Comparison of ENCODE assay signal across 2 cellular contexts in genomic region chr2:231336700-231337099, GRCh38.
TF ChIP-seq lines count a peak whose summit lies in the region.

No MANE protein-coding gene starts in this region.

TF ChIP-seq in A549, 52 proteins besides CTCF, POLR2A, EP300 and RAD21 (continued from another document):
- no peak for TF ChIP-seq REST (IDR thresholded peaks at IDR 0.05)
- no peak for TF ChIP-seq CHD2 (IDR thresholded peaks at IDR 0.05; ENCODE audit: low read length, partially characterized antibody)
- no peak for TF ChIP-seq HOXA7 (CRISPR knock-in tag; IDR thresholded peaks at IDR 0.05)
- TF ChIP-seq MAFK (IDR thresholded peaks at IDR 0.05; ENCODE audit: partially characterized antibody) = no peak
- no peak for TF ChIP-seq PBX3 (IDR thresholded peaks at IDR 0.05)
- no peak for TF ChIP-seq HOXB13 (CRISPR knock-in tag; IDR thresholded peaks at IDR 0.05; ENCODE audit: low read depth)
- TF ChIP-seq TP53 (CRISPR knock-in tag; IDR thresholded peaks at IDR 0.05) = no peak
- no peak for TF ChIP-seq JUN (IDR thresholded peaks at IDR 0.05)
TF ChIP-seq in A549: peak in this region for 0.

TF ChIP-seq in GM23338, 12 proteins besides CTCF, POLR2A, EP300 and RAD21 (continued from another document):
- TF ChIP-seq ZNF462 (CRISPR knock-in tag; IDR thresholded peaks at IDR 0.05) = no peak
- TF ChIP-seq ETS1 (IDR thresholded peaks at IDR 0.05) = no peak
- TF ChIP-seq EZH2phosphoT487 (IDR thresholded peaks at IDR 0.05; ENCODE audit: unreplicated experiment) = no peak
- TF ChIP-seq POLR2AphosphoS5 (IDR thresholded peaks at IDR 0.05; ENCODE audit: low read depth) = no peak
- no peak for TF ChIP-seq ZNF114 (CRISPR knock-in tag; IDR thresholded peaks at IDR 0.05)
- TF ChIP-seq JUNB (IDR thresholded peaks at IDR 0.05; ENCODE audit: unreplicated experiment) = no peak
- TF ChIP-seq REST (IDR thresholded peaks at IDR 0.05; ENCODE audit: unreplicated experiment) = no peak
